Comparison of ENCODE assay signal across 31 cellular contexts in genomic region chr9:65404232-65405006, GRCh38.
"Had no signal": no experiment of that assay in that cellular context is flagged by ENCODE, and none has a peak within 500 bp of the region (broad histone marks: within the 10 kb centered on the region; RNA-seq: fewer than 3 reads in every experiment).

No MANE protein-coding gene starts in this region.

- H3K27me3 ChIP-seq: adrenal gland, body of pancreas, foreskin keratinocyte, gastrocnemius medialis, heart left ventricle had no signal

- H3K4me3 ChIP-seq: adrenal gland, body of pancreas, esophagus muscularis mucosa, gastrocnemius medialis, heart left ventricle had no signal

- H3K4me1 ChIP-seq: adrenal gland, body of pancreas, esophagus muscularis mucosa, foreskin keratinocyte, gastrocnemius medialis, heart left ventricle had no signal

- H3K36me3 ChIP-seq: adrenal gland, esophagus muscularis mucosa, gastrocnemius medialis, heart left ventricle, WERI-Rb-1 had no signal

- H3K27ac ChIP-seq: adrenal gland, body of pancreas, esophagus muscularis mucosa, foreskin keratinocyte, gastrocnemius medialis, heart left ventricle, WERI-Rb-1 had no signal

- H3K9me3 ChIP-seq: adrenal gland, body of pancreas, gastrocnemius medialis had no signal

- DNase-seq: activated CD4-positive, alpha-beta memory T cell treated with anti-CD3 and anti-CD28 coated beads for 36 hours; activated CD4-positive, alpha-beta T cell treated with anti-CD3 and anti-CD28 coated beads for 36 hours; activated CD4-positive, alpha-beta T cell treated with anti-CD3 and anti-CD28 coated beads, Interleukin-2, amount 10 ng/mL, durations not matched to agents 24 days and 14 days; activated CD4-positive, CD25-positive, alpha-beta regulatory T cell; activated CD4-positive, CD25-positive, alpha-beta regulatory T cell treated with anti-CD3 and anti-CD28 coated beads, Interleukin-2, amount 50 U/mL, for 72 hours; activated CD8-positive, alpha-beta memory T cell treated with anti-CD3 and anti-CD28 coated beads, Interleukin-2, amount 10 ng/mL, durations not matched to agents 7 days and 5 days; activated CD8-positive, alpha-beta memory T cell treated with anti-CD3 and anti-CD28 coated beads, Interleukin-2, amount 50 U/mL, for 4 hours; activated CD8-positive, alpha-beta T cell treated with anti-CD3 and anti-CD28 coated beads, Interleukin-2, amount 10 ng/mL, durations not matched to agents 7 days and 5 days; activated naive CD4-positive, alpha-beta T cell treated with anti-CD3 and anti-CD28 coated beads for 36 hours; activated naive CD8-positive, alpha-beta T cell treated with anti-CD3 and anti-CD28 coated beads for 36 hours; activated naive CD8-positive, alpha-beta T cell treated with anti-CD3 and anti-CD28 coated beads, Interleukin-2, amount 50 U/mL, for 24 hours; activated T-cell treated with anti-CD3 and anti-CD28 coated beads, Interleukin-2, amount 50 U/mL, for 24 hours; activated T-cell treated with anti-CD3 and anti-CD28 coated beads, Interleukin-2, amount 50 U/mL, for 72 hours; adrenal gland; amygdala; body of pancreas; caudate nucleus; cortex of kidney; dermis blood vessel endothelial cell; effector CD4-positive, alpha-beta T cell; effector memory CD8-positive, alpha-beta T cell; erythroblast; foreskin keratinocyte; gastrocnemius medialis; glutamatergic neuron; heart left ventricle; T-helper 1 cell; T-helper 17 cell; T1000; WERI-Rb-1 had no signal
